Comparison of ENCODE assay signal across 9 cellular contexts in genomic region chr4:70559216-70559830, GRCh38. TPM values are rescaled to one million over a fixed set of nuclear protein-coding genes. Genes with fewer than 3 reads are reported as not detected.
A peak's percentile ranks its signal among the peaks of the same experiment; 100 is the strongest.
DNase-seq lines count a peak whose midpoint lies in the region; ATAC-seq, FAIRE-seq and TF ChIP-seq lines count a peak whose summit lies in the region.
"Had no signal": no experiment of that assay in that cellular context is flagged by ENCODE, and none has a peak within 500 bp of the region (broad histone marks: within the 10 kb centered on the region; RNA-seq: fewer than 3 reads in every experiment).

No MANE protein-coding gene starts in this region.

- peak; percentile 67 to 76 for TF ChIP-seq RAD21 in K562 (CRISPR knock-in tag; conservative IDR thresholded peaks at IDR 0.05 in 1 of 2, IDR thresholded peaks at IDR 0.05 in 1 of 2)

- no peak for TF ChIP-seq EP300 in K562 (IDR thresholded peaks at IDR 0.05; ENCODE audit: low read length)

- DNase-seq in COLO668 (lab: John Stamatoyannopoulos, UW; ENCODE audit: unreplicated experiment) (peak; percentile 60), Panc1 (ENCODE audit: low read depth, low spot score) (peak; percentile 24), K562 (ENCODE audit: extremely low read depth in 1 of 4, low spot score in 3 of 4) (peak; percentile 44 to 62 (median 52)), islet precursor cell (peak; percentile 60), cerebellar nuclear complex (lab: John Stamatoyannopoulos, UW) (no peak)
- peak; percentile 26 for DNase-seq in stimulated activated CD4-positive, alpha-beta T cell treated with anti-CD3 and anti-CD28 coated beads, Interleukin-4, amount 100 ng/mL, for 24 hours

- TF ChIP-seq POLR2A in K562 (conservative IDR thresholded peaks at IDR 0.05): no peak

- BruUV-seq in Panc1 (replicated peaks; lab: Mats Ljungman, UMichigan) (no TSS peak), K562 (replicated peaks; lab: Mats Ljungman, UMichigan) (no TSS peak)

- H3K27me3 ChIP-seq in Panc1 (ENCODE audit: control insufficient read depth, insufficient read depth, low read length): no peaks in the 10 kb centered on the region
- H3K27me3 ChIP-seq in K562 (ENCODE audit: control insufficient read depth in 2 of 2, insufficient read depth in 2 of 2, low read length in 2 of 2): no peaks in the 10 kb centered on the region

- peak; percentile 65 for ATAC-seq in GM18870 (IDR thresholded peaks at IDR 0.05; ENCODE audit: unreplicated experiment)
- peak; percentile 72 for ATAC-seq in HG03565 (IDR thresholded peaks at IDR 0.05; ENCODE audit: unreplicated experiment)
- ATAC-seq in Panc1: no peak; the same call in 1 of the 2 replicates
- ATAC-seq in K562: peak; percentile 84

- no peaks in the 10 kb centered on the region for H3K79me2 ChIP-seq in K562 (ENCODE audit: control insufficient read depth, insufficient read depth, low read length)

- H2AFZ ChIP-seq in K562 (ENCODE audit: low read depth, low read length): no peak overlapping the region

- no peaks in the 10 kb centered on the region for H3K36me3 ChIP-seq in Panc1 (ENCODE audit: control insufficient read depth, insufficient read depth, low read length)
- no peaks in the 10 kb centered on the region for H3K36me3 ChIP-seq in K562 (ENCODE audit: control insufficient read depth, insufficient read depth, low read length)

- WGBS in K562 (ENCODE audit: insufficient coverage, low coverage, missing lambda C conversion rate): 17% methylated on average over 2 of the region's 2 CpGs

- no peaks in the 10 kb centered on the region for H3K9me1 ChIP-seq in K562 (ENCODE audit: control insufficient read depth, insufficient read depth, low read length)

- CTCF ChIA-PET in Panc1 (lab: Charles Lee) (interaction anchor here (0.6 kb wide), 1 partner anchor 343 kb away, joined by 8 read pairs; no protein-coding TSS in a partner anchor), K562 (lab: Yijun Ruan, JAX; ENCODE audit: low intra/inter-chr PET ratio) (interaction anchor here (1.2 kb wide), 1 partner anchor 870 kb away, joined by 5 read pairs; no protein-coding TSS in a partner anchor)

- peak; percentile 68; the same call in 1 of the 2 replicates for TF ChIP-seq CTCF in Panc1 (IDR thresholded peaks at IDR 0.05)
- TF ChIP-seq CTCF in K562 (IDR thresholded peaks at IDR 0.05 in 2 of 3, conservative IDR thresholded peaks at IDR 0.05 in 1 of 3; ENCODE audit: insufficient read depth in 2 of 3, low read depth in 1 of 3, low read length in 3 of 3): peak; percentile 57 to 75 (median 72)

- no peak overlapping the region for H3K9ac ChIP-seq in K562 (ENCODE audit: insufficient read depth in 1 of 2, low read depth in 2 of 2, low read length in 2 of 2)

- in situ Hi-C loops in Panc1 (cut with HindIII; ENCODE audit: low pct_unique_long_range_greater_than_20kb, low sequenced_read_pairs): no loop called here
- in situ Hi-C loops in K562 (cut with MboI): no loop called here

- POLR2A ChIA-PET in Panc1 (lab: Charles Lee) (no interaction called here), K562 (lab: Yijun Ruan, JAX) (no interaction called here)

- H3K4me3 ChIP-seq in Panc1 (ENCODE audit: low read depth in 2 of 2, low read length in 2 of 2) (no peak overlapping the region), K562 (no peak overlapping the region)

- H3K27ac ChIP-seq in Panc1 (ENCODE audit: low read length): no peak overlapping the region
- H3K27ac ChIP-seq in K562 (ENCODE audit: extremely low read depth, low read depth, low read length): no peak overlapping the region

- no peak overlapping the region for H3K4me2 ChIP-seq in K562 (ENCODE audit: insufficient read depth, low read length)

- intact Hi-C loops in Panc1 (cut with micrococcal nuclease; ENCODE audit: unreplicated experiment) (loop anchor here (5.0 kb wide), 1 partner anchor 872 kb away; no protein-coding TSS in a partner anchor), K562 (cut with micrococcal nuclease) (loop anchor here (2.0 kb wide), 1 partner anchor 871 kb away; no protein-coding TSS in a partner anchor)

- H4K20me1 ChIP-seq in K562 (replicated peaks; ENCODE audit: control insufficient read depth, insufficient read depth, low read length): no peaks in the 10 kb centered on the region

- no peaks in the 10 kb centered on the region for H3K9me3 ChIP-seq in Panc1 (ENCODE audit: control insufficient read depth, insufficient read depth, low read depth, low read length)
- no peaks in the 10 kb centered on the region for H3K9me3 ChIP-seq in K562 (replicated peaks; ENCODE audit: control insufficient read depth, insufficient read depth, low read depth, low read length)

- H3K4me1 ChIP-seq in Panc1 (ENCODE audit: control insufficient read depth, insufficient read depth, low read length) (no peaks in the 10 kb centered on the region), K562 (replicated peaks in 1 of 2; ENCODE audit: control insufficient read depth in 2 of 2, insufficient read depth in 2 of 2, low read length in 2 of 2) (no peaks in the 10 kb centered on the region; a peak in 1 of 5 replicates)

- peak; percentile 86 for FAIRE-seq in K562 (lab: Jason Lieb, UNC)

TF ChIP-seq in K562, 482 proteins besides CTCF, POLR2A, EP300 and RAD21 (continues in another document):
- TF ChIP-seq FOXO4 (CRISPR knock-in tag; IDR thresholded peaks at IDR 0.05) (no peak), DEAF1 (CRISPR knock-in tag; IDR thresholded peaks at IDR 0.05) (peak; percentile 58), RBBP5 (IDR thresholded peaks at IDR 0.05; ENCODE audit: borderline replicate concordance, insufficient read depth, low read length, poor library complexity, severe bottlenecking) (no peak), RBM17 (IDR thresholded peaks at IDR 0.05; ENCODE audit: borderline replicate concordance, low read depth, low read length) (no peak), MED1 (CRISPR knock-in tag; IDR thresholded peaks at IDR 0.05; ENCODE audit: borderline replicate concordance) (no peak)

RNA-seq across cellular contexts. Expression of gene AMBN, which starts 32.7 kb away (rescaled TPM):
- not detected for total RNA-seq in Panc1 (2021; ENCODE audit: unreplicated experiment)
- not detected for polyA plus RNA-seq in Panc1 (2012; ENCODE audit: insufficient read length)
- not detected in 2 replicates for total RNA-seq in K562 (2011; cell fraction: chromatin; rRNA removed; ENCODE audit: low replicate concordance)
- total RNA-seq in K562 (2011; cell fraction: nucleolus; rRNA removed): not detected in 2 replicates
- not detected in 2 replicates for total RNA-seq in K562 (2011; cell fraction: nucleoplasm; rRNA removed)
- total RNA-seq in K562 (2014; rRNA removed): 0.09 and 0.16 TPM in 2 replicates
- not detected in 2 replicates for total RNA-seq in K562 (2014; rRNA removed; fragmentation: Illumina TruSeq; extraction: Trizol)
- total RNA-seq in K562 (2015; rRNA removed; fragmentation: Illumina TruSeq; extraction: Trizol): not detected in 2 replicates
- total RNA-seq in K562 (2021): not detected in 2 replicates
- polyA plus RNA-seq in K562 (2011; rRNA removed): not detected in 2 replicates
- not detected in 2 replicates for polyA plus RNA-seq in K562 (2011; cell fraction: cytosol; rRNA removed)
- not detected in 2 replicates for polyA plus RNA-seq in K562 (2011; cell fraction: nucleus; rRNA removed)
- polyA plus RNA-seq in K562 (2012): 0.07 TPM in 1 of 2 replicates, not detected in the other
- polyA plus RNA-seq in K562 (2014; fragmentation: Illumina TruSeq; extraction: Trizol): not detected in 2 replicates
- polyA plus RNA-seq in K562 (2014; fragmentation: Nextera tagmentation; extraction: Ambion mirVana): under 1 TPM in 1 of 2 experiments, not detected in 1; 0.03 TPM
- polyA plus RNA-seq in K562 (2014; rRNA removed): 0.07 TPM in 1 of 2 replicates, not detected in the other
- polyA minus RNA-seq in K562 (2011; rRNA and poly(A)+ RNA removed): not detected in 2 replicates
- not detected in 2 replicates for polyA minus RNA-seq in K562 (2011; cell fraction: cytosol; rRNA and poly(A)+ RNA removed)
- not detected in 2 replicates for polyA minus RNA-seq in K562 (2011; cell fraction: nucleus; rRNA and poly(A)+ RNA removed)

RNA-seq across cellular contexts. Expression of gene AMTN, which starts 41.0 kb away (rescaled TPM):
- not detected for total RNA-seq in Panc1 (2021; ENCODE audit: unreplicated experiment)
- not detected for polyA plus RNA-seq in Panc1 (2012; ENCODE audit: insufficient read length)
- not detected in 2 replicates for total RNA-seq in K562 (2011; cell fraction: chromatin; rRNA removed; ENCODE audit: low replicate concordance)
- not detected in 2 replicates for total RNA-seq in K562 (2011; cell fraction: nucleolus; rRNA removed)
- total RNA-seq in K562 (2011; cell fraction: nucleoplasm; rRNA removed): not detected in 2 replicates
- not detected in 2 replicates for total RNA-seq in K562 (2014; rRNA removed)
- not detected in 2 replicates for total RNA-seq in K562 (2014; rRNA removed; fragmentation: Illumina TruSeq; extraction: Trizol)
- not detected in 2 replicates for total RNA-seq in K562 (2015; rRNA removed; fragmentation: Illumina TruSeq; extraction: Trizol)
- total RNA-seq in K562 (2021): not detected in 2 replicates
- not detected in 2 replicates for polyA plus RNA-seq in K562 (2011; rRNA removed)
- polyA plus RNA-seq in K562 (2011; cell fraction: cytosol; rRNA removed): not detected in 2 replicates
- not detected in 2 replicates for polyA plus RNA-seq in K562 (2011; cell fraction: nucleus; rRNA removed)
- not detected in 2 replicates for polyA plus RNA-seq in K562 (2012)
- polyA plus RNA-seq in K562 (2014; fragmentation: Illumina TruSeq; extraction: Trizol): not detected in 2 replicates
- polyA plus RNA-seq in K562 (2014; fragmentation: Nextera tagmentation; extraction: Ambion mirVana): not detected
- not detected in 2 replicates for polyA plus RNA-seq in K562 (2014; rRNA removed)
- polyA minus RNA-seq in K562 (2011; rRNA and poly(A)+ RNA removed): not detected in 2 replicates
- not detected in 2 replicates for polyA minus RNA-seq in K562 (2011; cell fraction: cytosol; rRNA and poly(A)+ RNA removed)
- not detected in 2 replicates for polyA minus RNA-seq in K562 (2011; cell fraction: nucleus; rRNA and poly(A)+ RNA removed)
- total RNA-seq: temporal lobe had no signal

Comparison
In these comparisons a context has a peak if more than half of its experiments do, and no peak if none do; other contexts are left out.
1. DNase-seq: peak in COLO668 (single experiment), Panc1 (single experiment), K562 (4 of 4), islet precursor cell (single experiment) and stimulated activated CD4-positive, alpha-beta T cell treated with anti-CD3 and anti-CD28 coated beads, Interleukin-4, amount 100 ng/mL, for 24 hours (single experiment); none in cerebellar nuclear complex (0 of 2).